26 cellular contexts compared by ENCODE assay signal in the genomic region with DNA sequence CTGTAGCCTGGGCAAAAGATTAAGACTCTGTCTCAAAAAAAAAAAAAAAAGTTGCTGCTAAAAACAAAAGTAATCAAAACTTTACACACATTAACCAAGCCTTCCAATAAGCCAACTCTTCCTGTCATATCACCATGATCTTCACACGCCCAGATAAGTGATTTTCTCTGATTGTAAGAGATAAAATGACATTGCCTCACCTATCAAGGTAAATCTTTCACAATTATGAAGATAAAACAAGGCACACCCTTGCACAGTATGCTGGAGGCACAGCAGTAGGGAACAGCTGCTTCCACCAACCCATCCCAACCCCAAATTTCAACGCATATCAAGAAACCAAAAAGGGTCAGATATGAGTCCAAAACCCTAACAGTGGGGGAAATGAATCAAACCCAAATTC. TPM values are rescaled to one million over a fixed set of nuclear protein-coding genes. Genes with fewer than 3 reads are reported as not detected.
DNase-seq lines count a peak whose midpoint lies in the region; ATAC-seq, FAIRE-seq and TF ChIP-seq lines count a peak whose summit lies in the region.
"Had no signal": no experiment of that assay in that cellular context is flagged by ENCODE, and none has a peak within 500 bp of the region (broad histone marks: within the 10 kb centered on the region; RNA-seq: fewer than 3 reads in every experiment).

No MANE protein-coding gene starts in this region.

- CTCF ChIA-PET in activated CD4-positive, alpha-beta T cell treated with anti-CD3 and anti-CD28 coated beads for 36 hours (lab: Charles Lee), result interaction anchor here (1.0 kb wide), 1 partner anchor 9 kb away, joined by 4 read pairs; a partner anchor contains a TSS
- CTCF ChIA-PET in HCT116 (lab: Charles Lee) (no interaction called here), A673 (lab: Charles Lee) (no interaction called here)

- H3K36me3 ChIP-seq in HCT116 (ENCODE audit: control insufficient read depth in 1 of 2, insufficient read depth in 2 of 2, low read length in 2 of 2) (no peaks in the 10 kb centered on the region), keratinocyte (ENCODE audit: control insufficient read depth in 2 of 2, extremely low read depth in 1 of 2, insufficient read depth in 2 of 2, low read length in 2 of 2) (no peaks in the 10 kb centered on the region), A673 (ENCODE audit: insufficient read depth, low read length, poor library complexity, severe bottlenecking) (no peaks in the 10 kb centered on the region)
- H3K36me3 ChIP-seq: cardiac muscle cell, pancreas, right atrium auricular region, stomach, transverse colon had no signal

- H4K20me1 ChIP-seq in HCT116 (ENCODE audit: insufficient read depth) (no peaks in the 10 kb centered on the region), keratinocyte (ENCODE audit: control insufficient read depth, extremely low read depth, insufficient read depth, low read length) (no peaks in the 10 kb centered on the region)

- TF ChIP-seq RAD21 in HCT116 (IDR thresholded peaks at IDR 0.05; ENCODE audit: low read depth), result no peak

- H3K27ac ChIP-seq in HCT116 (ENCODE audit: low read depth, low read length) (peak overlapping the region; percentile 100), keratinocyte (ENCODE audit: control insufficient read depth, insufficient read depth, low read length) (peak overlapping the region; percentile 91), A673 (ENCODE audit: low read depth, low read length, poor library complexity, severe bottlenecking) (no peak overlapping the region)
- H3K27ac ChIP-seq: 22Rv1, cardiac muscle cell, pancreas, right atrium auricular region, stomach, transverse colon had no signal

- TF ChIP-seq POLR2A in HCT116 (IDR thresholded peaks at IDR 0.05; ENCODE audit: borderline replicate concordance, extremely low read depth, insufficient read depth, insufficient read length), result no peak

- RAD21 ChIA-PET in HCT116 (lab: Charles Lee; ENCODE audit: low non-redundant PET in 1 of 2, low total read pairs in 2 of 2, uncharacterized antibody in 2 of 2, unreplicated experiment in 2 of 2), result no interaction called here

- POLR2A ChIA-PET in activated CD4-positive, alpha-beta T cell treated with anti-CD3 and anti-CD28 coated beads for 36 hours (lab: Charles Lee), result interaction anchor here (0.7 to 2.0 kb wide), 2 partner anchors 10 to 161 kb away, joined by 4 to 7 read pairs; no protein-coding TSS in a partner anchor
- POLR2A ChIA-PET in HCT116 (lab: Charles Lee), result no interaction called here
- POLR2A ChIA-PET in A673 (lab: Charles Lee; ENCODE audit: low non-redundant PET), result no interaction called here

- no peaks in the 10 kb centered on the region for H3K27me3 Mint-ChIP-seq in activated CD4-positive, alpha-beta T cell treated with anti-CD3 and anti-CD28 coated beads for 36 hours
- no peaks in the 10 kb centered on the region for H3K27me3 Mint-ChIP-seq in activated T-helper 17 cell treated with anti-CD3 and anti-CD28 coated beads, Interleukin-2, amount 50 U/mL, for 72 hours

- peaks cover 5% of the 10 kb centered on the region; the same call in 1 of the 2 replicates for H3K79me2 ChIP-seq in HCT116 (ENCODE audit: insufficient read depth, low read length)
- no peaks in the 10 kb centered on the region for H3K79me2 ChIP-seq in keratinocyte (ENCODE audit: control insufficient read depth, insufficient read depth, low read length)

- H3K27me3 ChIP-seq in HCT116 (ENCODE audit: insufficient read depth, low read length) (no peaks in the 10 kb centered on the region), keratinocyte (ENCODE audit: control insufficient read depth, extremely low read depth, insufficient read depth, low read length) (no peaks in the 10 kb centered on the region), A673 (replicated peaks; ENCODE audit: insufficient read depth, low read depth, low read length, poor library complexity) (no peaks in the 10 kb centered on the region)
- H3K27me3 ChIP-seq: cardiac muscle cell, pancreas, right atrium auricular region, stomach, transverse colon had no signal

- dilution Hi-C loops in keratinocyte (cut with MboI; ENCODE audit: extremely low pct_ligation_motif_present, low sequenced_read_pairs), result no loop called here

- no peaks in the 10 kb centered on the region for H3K9me1 ChIP-seq in keratinocyte (ENCODE audit: control insufficient read depth, extremely low read depth, insufficient read depth, low read length)

- FAIRE-seq in keratinocyte (lab: Jason Lieb, UNC), result no peak
- FAIRE-seq: GM12878, pancreas had no signal

- TF ChIP-seq CTCF in HCT116 (IDR thresholded peaks at IDR 0.05 in 2 of 3, conservative IDR thresholded peaks at IDR 0.05 in 1 of 3; ENCODE audit: borderline replicate concordance in 1 of 3, insufficient read depth in 1 of 3, low read depth in 2 of 3, low read length in 2 of 3) (no peak), keratinocyte (optimal IDR thresholded peaks at IDR 0.05 in 1 of 3, IDR thresholded peaks at IDR 0.05 in 1 of 3, conservative IDR thresholded peaks at IDR 0.05 in 1 of 3; ENCODE audit: extremely low read depth in 1 of 3, insufficient read depth in 2 of 3, low read length in 3 of 3) (no peak), A673 (conservative IDR thresholded peaks at IDR 0.05; ENCODE audit: low read depth, low read length) (no peak)

- no peaks in the 10 kb centered on the region for H3K9me2 ChIP-seq in HCT116 (ENCODE audit: insufficient read depth)

- intact Hi-C loops in activated CD4-positive, alpha-beta T cell treated with anti-CD3 and anti-CD28 coated beads for 36 hours (cut with DNase I, micrococcal nuclease), result loop anchor here (5.0 kb wide), 4 partner anchors 154 to 1139 kb away; a partner anchor contains a TSS
- intact Hi-C loops in HCT116 (cut with micrococcal nuclease), result loop anchor here (5.0 kb wide), 1 partner anchor 71 kb away; no protein-coding TSS in a partner anchor
- intact Hi-C loops in A673 (cut with micrococcal nuclease; ENCODE audit: unreplicated experiment), result no loop called here

- DNase-seq in activated CD4-positive, alpha-beta T cell treated with anti-CD3 and anti-CD28 coated beads for 36 hours, result peak; percentile 29
- no peak for DNase-seq in activated CD4-positive, alpha-beta T cell treated with anti-CD3 and anti-CD28 coated beads, Interleukin-2, amount 50 U/mL, for 4 hours
- DNase-seq in HCT116 (ENCODE audit: low read depth, low spot score), result no peak
- DNase-seq in keratinocyte (ENCODE audit: low read depth, low spot score), result no peak
- no peak for DNase-seq in A673 (ENCODE audit: low spot score)
- DNase-seq: activated T-cell treated with anti-CD3 and anti-CD28 coated beads, Interleukin-2, amount 50 U/mL, for 48 hours; amygdala; DMS79 treated with DMSO at 0.1 percent for 48 hours; Karpas-422; NCI-H1105; NCI-H2029 treated with DMSO at 0.1 percent for 48 hours; NCI-H446; pancreas; stimulated activated CD4-positive, alpha-beta T cell treated with anti-CD3 and anti-CD28 coated beads, Interleukin-4, amount 100 ng/mL, for 24 hours; stomach; transverse colon had no signal

- ATAC-seq in activated CD4-positive, alpha-beta T cell treated with anti-CD3 and anti-CD28 coated beads for 36 hours, result no peak
- ATAC-seq in HCT116 (no peak), HG02885 (IDR thresholded peaks at IDR 0.05; ENCODE audit: poor library complexity, unreplicated experiment) (no peak), HG03469 (IDR thresholded peaks at IDR 0.05; ENCODE audit: unreplicated experiment) (no peak)
- no peak for ATAC-seq in activated T-helper 17 cell treated with anti-CD3 and anti-CD28 coated beads, Interleukin-2, amount 50 U/mL, for 72 hours (replicated peaks)
- ATAC-seq: GM12878, left lobe of liver, pancreas had no signal

- H3K4me2 ChIP-seq in HCT116 (ENCODE audit: low read length) (peak overlapping the region; percentile 34), keratinocyte (ENCODE audit: control insufficient read depth, extremely low read depth, insufficient read depth, low read depth, low read length) (no peak overlapping the region)

- no peak overlapping the region for H2AFZ ChIP-seq in HCT116 (ENCODE audit: low read depth, low read length, poor library complexity, severe bottlenecking)
- H2AFZ ChIP-seq in keratinocyte (ENCODE audit: control insufficient read depth, low read length), result no peak overlapping the region

- H3K9ac ChIP-seq in HCT116 (ENCODE audit: low read length) (peak overlapping the region; percentile 31; the same call in 1 of the 2 replicates), keratinocyte (ENCODE audit: control insufficient read depth, extremely low read depth, insufficient read depth, low read length) (no peak overlapping the region)

- H3K4me1 ChIP-seq in HCT116 (ENCODE audit: control insufficient read depth in 1 of 2, insufficient read depth in 2 of 2, low read length in 2 of 2) (peaks cover 71 to 81% of the 10 kb centered on the region in 2 experiments), keratinocyte (ENCODE audit: control insufficient read depth, extremely low read depth, insufficient read depth, low read length) (peaks cover 41% of the 10 kb centered on the region), A673 (ENCODE audit: insufficient read depth, low read length, poor library complexity, severe bottlenecking) (no peaks in the 10 kb centered on the region)
- H3K4me1 ChIP-seq: pancreas, right atrium auricular region, transverse colon had no signal

- H3K9me3 ChIP-seq in HCT116 (ENCODE audit: control insufficient read depth in 1 of 2, insufficient read depth in 1 of 2, low read depth in 1 of 2, low read length in 2 of 2) (peaks cover 5 to 10% of the 10 kb centered on the region in 2 experiments; a peak in 1 of 4 replicates), keratinocyte (ENCODE audit: control insufficient read depth, low read depth, low read length) (no peaks in the 10 kb centered on the region), A673 (ENCODE audit: low read depth, low read length, poor library complexity, severe bottlenecking) (no peaks in the 10 kb centered on the region)
- H3K9me3 ChIP-seq: pancreas, right atrium auricular region, stomach, transverse colon had no signal

- H3K4me3 Mint-ChIP-seq in activated CD4-positive, alpha-beta T cell treated with anti-CD3 and anti-CD28 coated beads for 36 hours, result no peak overlapping the region
- H3K4me3 Mint-ChIP-seq in activated T-helper 17 cell treated with anti-CD3 and anti-CD28 coated beads, Interleukin-2, amount 50 U/mL, for 72 hours, result peak overlapping the region; percentile 53
- H3K4me3 Mint-ChIP-seq: dendritic cell treated with granulocyte-macrophage colony-stimulating factor and Interleukin-4, amounts not matched to agents 40 ng/mL and 50 ng/mL, for 4 days; nephron had no signal

- H3K27ac Mint-ChIP-seq in activated CD4-positive, alpha-beta T cell treated with anti-CD3 and anti-CD28 coated beads for 36 hours, result peak overlapping the region; percentile 42
- H3K27ac Mint-ChIP-seq in activated T-helper 17 cell treated with anti-CD3 and anti-CD28 coated beads, Interleukin-2, amount 50 U/mL, for 72 hours, result peak overlapping the region; percentile 80
- H3K27ac Mint-ChIP-seq: dendritic cell treated with granulocyte-macrophage colony-stimulating factor and Interleukin-4, amounts not matched to agents 40 ng/mL and 50 ng/mL, for 4 days; nephron had no signal

- H3K36me3 Mint-ChIP-seq in activated CD4-positive, alpha-beta T cell treated with anti-CD3 and anti-CD28 coated beads for 36 hours (ENCODE audit: low read depth), result peaks cover 7% of the 10 kb centered on the region
- peaks cover 9% of the 10 kb centered on the region for H3K36me3 Mint-ChIP-seq in activated T-helper 17 cell treated with anti-CD3 and anti-CD28 coated beads, Interleukin-2, amount 50 U/mL, for 72 hours (ENCODE audit: low read depth)

- H3K9me3 Mint-ChIP-seq in activated CD4-positive, alpha-beta T cell treated with anti-CD3 and anti-CD28 coated beads for 36 hours (ENCODE audit: low read depth), result peaks cover 9% of the 10 kb centered on the region
- no peaks in the 10 kb centered on the region for H3K9me3 Mint-ChIP-seq in activated T-helper 17 cell treated with anti-CD3 and anti-CD28 coated beads, Interleukin-2, amount 50 U/mL, for 72 hours

- peaks cover 55% of the 10 kb centered on the region for H3K4me1 Mint-ChIP-seq in activated CD4-positive, alpha-beta T cell treated with anti-CD3 and anti-CD28 coated beads for 36 hours
- peaks cover 28% of the 10 kb centered on the region for H3K4me1 Mint-ChIP-seq in activated T-helper 17 cell treated with anti-CD3 and anti-CD28 coated beads, Interleukin-2, amount 50 U/mL, for 72 hours

- no peak overlapping the region for H3K4me3 ChIP-seq in HCT116 (replicated peaks in 1 of 2; ENCODE audit: low read depth in 1 of 2, low read length in 2 of 2)
- no peak overlapping the region for H3K4me3 ChIP-seq in keratinocyte (ENCODE audit: control insufficient read depth in 2 of 3, extremely low read depth in 1 of 3, insufficient read depth in 2 of 3, low read depth in 1 of 3, low read length in 3 of 3)
- no peak overlapping the region for H3K4me3 ChIP-seq in A673 (ENCODE audit: low read depth, low read length, poor library complexity, severe bottlenecking)
- H3K4me3 ChIP-seq: cardiac muscle cell, GM12878, pancreas, right atrium auricular region, stomach, transverse colon had no signal

- no TSS peak for BruUV-seq in HCT116 (replicated peaks; lab: Mats Ljungman, UMichigan)
- no TSS peak for BruUV-seq in A673 (replicated peaks; lab: Mats Ljungman, UMichigan)

RNA-seq across cellular contexts. Expression of a gene that starts 8.8 kb away (rescaled TPM):
- total RNA-seq in activated CD4-positive, alpha-beta T cell treated with anti-CD3 and anti-CD28 coated beads for 36 hours, result 10 to 100 TPM; 60.7 to 72.6 TPM
- total RNA-seq in HCT116 (2021; ENCODE audit: unreplicated experiment), result 47.8 TPM
- polyA plus RNA-seq in HCT116 (2012), result 19.5 and 23.1 TPM in 2 replicates
- 10 to 100 TPM; 23.4 to 63.4 TPM for total RNA-seq in activated T-helper 17 cell treated with anti-CD3 and anti-CD28 coated beads, Interleukin-2, amount 50 U/mL, for 72 hours
- polyA plus RNA-seq in keratinocyte, result 8.3 to 10.7 TPM (median 9.4 TPM) in 3 replicates
- 21.2 TPM for polyA plus RNA-seq in keratinocyte (2011; ENCODE audit: low read depth)
- polyA plus RNA-seq in keratinocyte (2011; cell fraction: cytosol; rRNA removed), result 7.6 and 7.7 TPM in 2 replicates
- 16.5 and 18.7 TPM in 2 replicates for polyA plus RNA-seq in keratinocyte (2011; cell fraction: nucleus; rRNA removed)
- 10.2 and 28.6 TPM in 2 replicates for polyA plus RNA-seq in keratinocyte (2012; ENCODE audit: low replicate concordance)
- polyA minus RNA-seq in keratinocyte, result 36.9 to 62.9 TPM (median 48.1 TPM) in 3 replicates
- polyA minus RNA-seq in keratinocyte (2011; cell fraction: cytosol; rRNA and poly(A)+ RNA removed), result 24.0 TPM
- polyA minus RNA-seq in keratinocyte (2011; cell fraction: nucleus; rRNA and poly(A)+ RNA removed), result 30.3 and 50.9 TPM in 2 replicates
- 9.6 and 14.3 TPM in 2 replicates for total RNA-seq in A673 (2021)
